ENCODE assay signal across 23 cellular contexts in the genomic region with DNA sequence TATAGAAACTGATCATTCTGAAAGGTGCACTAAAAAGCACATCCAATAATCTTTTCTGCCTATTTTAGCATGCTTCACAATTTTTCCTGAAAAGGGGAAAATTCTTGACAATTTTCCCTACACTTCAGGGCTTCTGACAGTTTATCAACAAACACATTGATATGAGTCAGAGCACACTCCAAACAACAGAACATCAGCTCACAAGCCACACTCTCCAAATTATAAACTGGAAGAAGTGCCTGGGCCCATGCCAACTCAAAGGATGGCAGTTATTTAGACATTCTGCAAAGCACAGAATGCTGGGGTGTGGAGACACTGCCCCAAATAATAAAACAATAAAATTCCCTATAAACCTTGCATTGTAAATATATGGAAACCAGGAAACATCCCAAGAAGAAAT.
DNase-seq lines count a peak whose midpoint lies in the region; FAIRE-seq and TF ChIP-seq lines count a peak whose summit lies in the region.
"Had no signal": no experiment of that assay in that cellular context is flagged by ENCODE, and none has a peak within 500 bp of the region (broad histone marks: within the 10 kb centered on the region; RNA-seq: fewer than 3 reads in every experiment).

No MANE protein-coding gene starts in this region.

- H3K27ac Mint-ChIP-seq in Caco-2 (ENCODE audit: unreplicated experiment) = no peak overlapping the region
- H3K27ac Mint-ChIP-seq: activated B cell treated with CpG ODN at 0.5 μM for 24 hours; activated CD4-positive, alpha-beta memory T cell treated with anti-CD3 and anti-CD28 coated beads, Interleukin-2, amount 10 ng/mL, durations not matched to agents 7 days and 5 days; IgD-negative memory B cell had no signal

- H3K36me3 ChIP-seq in small intestine (ENCODE audit: control insufficient read depth in 2 of 2, insufficient read depth in 2 of 2, low read length in 2 of 2) = no peaks in the 10 kb centered on the region
- no peaks in the 10 kb centered on the region for H3K36me3 ChIP-seq in Caco-2 (ENCODE audit: control insufficient read depth, insufficient read depth, low read length)
- H3K36me3 ChIP-seq: cardiac muscle cell, gastrocnemius medialis, lower lobe of right lung, vagina had no signal

- peaks cover 4% of the 10 kb centered on the region for H3K4me1 Mint-ChIP-seq in Caco-2 (ENCODE audit: low read depth, unreplicated experiment)
- H3K4me1 Mint-ChIP-seq: activated CD4-positive, alpha-beta memory T cell treated with anti-CD3 and anti-CD28 coated beads, Interleukin-2, amount 10 ng/mL, durations not matched to agents 7 days and 5 days had no signal

- DNase-seq in NCI-H345 (lab: John Stamatoyannopoulos, UW) (peak; percentile 43), NCI-H345 treated with DMSO at 0.1 percent for 48 hours (lab: John Stamatoyannopoulos, UW; ENCODE audit: unreplicated experiment) (no peak), NCI-H1105 (lab: John Stamatoyannopoulos, UW) (peak; percentile 4), small intestine (peak; percentile 1), Caco-2 (no peak), NCI-H526 treated with DMSO at 0.1 percent for 48 hours (lab: John Stamatoyannopoulos, UW) (no peak)
- DNase-seq in stimulated activated naive CD4-positive, alpha-beta T cell (lab: John Stamatoyannopoulos, UW) = no peak
- DNase-seq: activated B cell treated with CpG ODN at 0.5 μM for 24 hours; activated CD4-positive, alpha-beta memory T cell treated with anti-CD3 and anti-CD28 coated beads, Interleukin-2, amount 10 ng/mL, durations not matched to agents 7 days and 5 days; activated naive CD4-positive, alpha-beta T cell; activated T-cell treated with anti-CD3 and anti-CD28 coated beads for 4 hours; amniotic stem cell; gastrocnemius medialis; hypothalamus; lower lobe of right lung; occipital lobe; retina; T1000 had no signal

- POLR2A ChIA-PET in Caco-2 (lab: Charles Lee) = no interaction called here

- H3K27ac ChIP-seq in small intestine (ENCODE audit: low read depth in 1 of 2, low read length in 1 of 2) = no peak overlapping the region
- H3K27ac ChIP-seq: cardiac muscle cell, gastrocnemius medialis, lower lobe of right lung, vagina had no signal

- no peak overlapping the region for H3K4me3 Mint-ChIP-seq in Caco-2 (ENCODE audit: unreplicated experiment)
- H3K4me3 Mint-ChIP-seq: activated B cell treated with CpG ODN at 0.5 μM for 24 hours; activated CD4-positive, alpha-beta memory T cell treated with anti-CD3 and anti-CD28 coated beads, Interleukin-2, amount 10 ng/mL, durations not matched to agents 7 days and 5 days; IgD-negative memory B cell had no signal

- H3K4me3 ChIP-seq in small intestine (ENCODE audit: low read depth in 1 of 2, low read length in 2 of 2) (no peak overlapping the region), Caco-2 (ENCODE audit: low read depth, low read length) (no peak overlapping the region)
- H3K4me3 ChIP-seq: cardiac muscle cell, gastrocnemius medialis, lower lobe of right lung, vagina had no signal

- no peaks in the 10 kb centered on the region for H3K9me3 ChIP-seq in small intestine (ENCODE audit: control insufficient read depth, low read depth)
- no peaks in the 10 kb centered on the region for H3K9me3 ChIP-seq in Caco-2
- H3K9me3 ChIP-seq: gastrocnemius medialis, lower lobe of right lung, vagina had no signal

- H3K27me3 ChIP-seq in small intestine (ENCODE audit: control insufficient read depth in 2 of 2, insufficient read depth in 2 of 2, low read length in 2 of 2) (no peaks in the 10 kb centered on the region), Caco-2 (replicated peaks; ENCODE audit: control insufficient read depth, insufficient read depth, low read length) (no peaks in the 10 kb centered on the region)
- H3K27me3 ChIP-seq: cardiac muscle cell, gastrocnemius medialis, vagina had no signal

- no peaks in the 10 kb centered on the region for H3K4me1 ChIP-seq in small intestine (ENCODE audit: control insufficient read depth in 2 of 2, insufficient read depth in 1 of 2, low read depth in 1 of 2, low read length in 1 of 2)
- no peaks in the 10 kb centered on the region for H3K4me1 ChIP-seq in Caco-2
- H3K4me1 ChIP-seq: lower lobe of right lung, vagina had no signal

- H3K9me3 Mint-ChIP-seq in Caco-2 (ENCODE audit: unreplicated experiment) = no peaks in the 10 kb centered on the region
- H3K9me3 Mint-ChIP-seq: activated B cell treated with CpG ODN at 0.5 μM for 24 hours; activated CD4-positive, alpha-beta memory T cell treated with anti-CD3 and anti-CD28 coated beads, Interleukin-2, amount 10 ng/mL, durations not matched to agents 7 days and 5 days; IgD-negative memory B cell had no signal

- H3K27me3 Mint-ChIP-seq in Caco-2 (ENCODE audit: insufficient read depth, unreplicated experiment) = peaks cover 3% of the 10 kb centered on the region
- H3K27me3 Mint-ChIP-seq: activated B cell treated with CpG ODN at 0.5 μM for 24 hours; activated CD4-positive, alpha-beta memory T cell treated with anti-CD3 and anti-CD28 coated beads, Interleukin-2, amount 10 ng/mL, durations not matched to agents 7 days and 5 days; IgD-negative memory B cell had no signal

- TF ChIP-seq CTCF in Caco-2 (IDR thresholded peaks at IDR 0.05; ENCODE audit: insufficient read depth in 1 of 2, low read depth in 1 of 2, low read length in 1 of 2, severe bottlenecking in 1 of 2, unreplicated experiment in 1 of 2) = no peak

- peak; percentile 24 for FAIRE-seq in colon (lab: Jason Lieb, UNC)
- no peak for FAIRE-seq in small intestine (lab: Jason Lieb, UNC)
- FAIRE-seq: islet of Langerhans had no signal

- CTCF ChIA-PET in Caco-2 (lab: Charles Lee) = no interaction called here

- intact Hi-C loops in Caco-2 (cut with micrococcal nuclease; ENCODE audit: unreplicated experiment) = no loop called here

- H3K36me3 Mint-ChIP-seq in Caco-2 (ENCODE audit: insufficient read depth, unreplicated experiment) = no peaks in the 10 kb centered on the region

- no TSS peak for BruUV-seq in Caco-2 (replicated peaks; lab: Mats Ljungman, UMichigan)

Comparison
In these comparisons a context has a peak if more than half of its experiments do, and no peak if none do; other contexts are left out.
1. DNase-seq: peak in NCI-H345 (single experiment), NCI-H1105 (single experiment) and small intestine (single experiment); none in NCI-H345 treated with DMSO at 0.1 percent for 48 hours (single experiment), Caco-2 (0 of 2), NCI-H526 treated with DMSO at 0.1 percent for 48 hours (single experiment) and stimulated activated naive CD4-positive, alpha-beta T cell (0 of 6).